Comparison of ENCODE assay signal across 8 cellular contexts in the genomic region with DNA sequence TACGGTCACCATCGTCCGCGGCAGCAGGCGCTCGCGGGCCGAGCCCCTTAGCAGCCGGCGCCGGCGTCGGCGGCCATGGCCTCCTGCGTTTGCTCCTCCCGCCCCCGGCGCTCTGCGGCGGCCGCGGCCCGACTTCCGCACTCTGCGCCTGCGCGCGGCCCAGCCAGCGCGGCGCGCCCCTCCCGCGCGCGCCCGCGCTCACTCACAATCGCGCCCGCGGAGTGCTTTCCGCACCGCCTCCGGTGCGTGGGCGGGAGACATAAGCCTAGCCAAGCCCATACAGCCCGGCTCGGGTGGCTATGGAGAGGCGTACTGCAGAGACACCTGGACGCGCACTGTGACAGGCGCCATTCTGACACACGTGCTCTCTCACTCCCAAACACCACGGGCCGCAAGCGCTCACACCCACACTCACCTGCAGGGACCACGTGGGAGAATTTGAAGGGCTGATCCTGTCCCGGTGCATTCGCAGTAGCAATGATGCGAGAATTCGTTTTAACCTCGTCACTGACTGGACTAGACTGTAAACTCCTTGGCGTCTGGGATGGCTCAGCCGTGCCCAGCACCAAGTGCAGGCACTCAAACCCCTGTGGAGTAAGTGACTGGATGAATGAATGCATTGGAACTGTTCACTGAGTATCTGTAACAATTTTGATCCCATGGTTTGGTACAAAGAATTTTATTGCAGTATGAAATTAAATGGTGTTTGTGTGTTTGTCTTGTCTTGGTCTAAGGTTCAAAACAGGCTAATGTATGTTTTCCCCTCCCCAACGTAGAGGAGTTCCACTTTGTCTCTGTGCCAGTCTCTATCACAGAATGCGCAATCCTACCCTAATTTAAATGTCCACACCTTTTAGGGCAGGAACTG. TPM values are rescaled to one million over a fixed set of nuclear protein-coding genes. Genes with fewer than 3 reads are reported as not detected.
A peak's percentile ranks its signal among the peaks of the same experiment; 100 is the strongest.
DNase-seq lines count a peak whose midpoint lies in the region; ATAC-seq and TF ChIP-seq lines count a peak whose summit lies in the region.

TSS of gene RNF145 (minus strand) at position 116 of the 868 bp plus-strand sequence. CDS start 5,936 bp downstream, outside the sequence.

- H4K20me1 ChIP-seq in BLaER1: peaks cover 24% of the 10 kb centered on the region

- no peaks in the 10 kb centered on the region for H3K9me3 ChIP-seq in BLaER1
- no peaks in the 10 kb centered on the region for H3K9me3 ChIP-seq in duodenal mucosa (ENCODE audit: control insufficient read depth in 1 of 2, low read length in 2 of 2)
- H3K9me3 ChIP-seq in lower lobe of right lung: no peaks in the 10 kb centered on the region

- ATAC-seq in HG03457 (IDR thresholded peaks at IDR 0.05; ENCODE audit: unreplicated experiment) (peak; percentile 66), lower lobe of right lung (peak; percentile 83 to 94)

- DNase-seq in GM19240 (ENCODE audit: insufficient read length, low spot score): peak; percentile 55
- peak; percentile 84 for DNase-seq in NCI-H748 (lab: John Stamatoyannopoulos, UW; ENCODE audit: unreplicated experiment)
- DNase-seq in activated CD4-positive, alpha-beta T cell treated with anti-CD3 and anti-CD28 coated beads, Interleukin-2, amount 50 U/mL, for 48 hours: peak; percentile 91 to 92
- peak; percentile 95 for DNase-seq in lower lobe of right lung
- DNase-seq in stimulated activated CD4-positive, alpha-beta T cell treated with anti-CD3 and anti-CD28 coated beads, TNF-alpha, amount 100 ng/mL, for 24 hours (ENCODE audit: low read depth in 3 of 3): peak; percentile 84 to 92 (median 88)

- H3K4me3 ChIP-seq in BLaER1 (peak within 1 kb of the TSS; percentile 85), duodenal mucosa (ENCODE audit: low read depth in 1 of 2, low read length in 2 of 2) (peak within 1 kb of the TSS; percentile 89 to 95), lower lobe of right lung (peak within 1 kb of the TSS; percentile 84)

- TF ChIP-seq CTCF in lower lobe of right lung (IDR thresholded peaks at IDR 0.05): no peak

- H3K36me3 ChIP-seq in BLaER1: no peaks in the 10 kb centered on the region
- no peaks in the 10 kb centered on the region for H3K36me3 ChIP-seq in duodenal mucosa (ENCODE audit: control insufficient read depth in 1 of 2, insufficient read depth in 2 of 2, low read length in 2 of 2)
- H3K36me3 ChIP-seq in lower lobe of right lung: no peaks in the 10 kb centered on the region

- H3K27ac ChIP-seq in BLaER1 (peak within 1 kb of the TSS; percentile 93), duodenal mucosa (ENCODE audit: low read depth, low read length) (peak within 1 kb of the TSS; percentile 86), lower lobe of right lung (peak within 1 kb of the TSS; percentile 93)

- H3K27me3 ChIP-seq in BLaER1 (no peaks in the 10 kb centered on the region), duodenal mucosa (ENCODE audit: control insufficient read depth in 1 of 2, insufficient read depth in 2 of 2, low read length in 2 of 2) (no peaks in the 10 kb centered on the region), lower lobe of right lung (ENCODE audit: low read depth) (no peaks in the 10 kb centered on the region)

- peak within 1 kb of the TSS; percentile 78 for H3K4me2 ChIP-seq in BLaER1

- H3K9ac ChIP-seq in BLaER1 (peak within 1 kb of the TSS; percentile 93), duodenal mucosa (ENCODE audit: low read depth in 1 of 2, low read length in 2 of 2) (peak within 1 kb of the TSS; percentile 86 to 90)

- peaks cover 50% of the 10 kb centered on the region for H3K4me1 ChIP-seq in BLaER1
- peaks cover 29 to 33% of the 10 kb centered on the region in 2 donors for H3K4me1 ChIP-seq in duodenal mucosa (ENCODE audit: control insufficient read depth in 1 of 2, insufficient read depth in 2 of 2, low read length in 2 of 2)
- peaks cover 44% of the 10 kb centered on the region for H3K4me1 ChIP-seq in lower lobe of right lung

- intact Hi-C loops in lower lobe of right lung (cut with DNase I): loop anchor here (10.0 kb wide), 1 partner anchor 55 kb away; the partner anchor contains the start of gene UBLCP1

RNA-seq across cellular contexts. Expression of gene RNF145, which starts in this region (rescaled TPM):
- 221 TPM for total RNA-seq in lower lobe of right lung

Comparison
In these comparisons a context has a peak if more than half of its experiments do, and no peak if none do; other contexts are left out.
1. Peak in every context shown above with its lines: DNase-seq, ATAC-seq, H3K4me3 ChIP-seq and H3K27ac ChIP-seq.